In genomic region chr21:24897883-24898282, GRCh38 we compare ENCODE assay signal across 31 cellular contexts.
A peak's percentile ranks its signal among the peaks of the same experiment; 100 is the strongest.
DNase-seq lines count a peak whose midpoint lies in the region; ATAC-seq, FAIRE-seq and TF ChIP-seq lines count a peak whose summit lies in the region.
"Had no signal": no experiment of that assay in that cellular context is flagged by ENCODE, and none has a peak within 500 bp of the region (broad histone marks: within the 10 kb centered on the region; RNA-seq: fewer than 3 reads in every experiment).

No MANE protein-coding gene starts in this region.

- no peak overlapping the region for H3K27ac ChIP-seq in kidney (ENCODE audit: low read depth in 2 of 2, low read length in 2 of 2)
- H3K27ac ChIP-seq: BLaER1 treated with 17β-estradiol and CSF1 and Interleukin-3, amounts not matched to agents 10 nM and 100 nM; colonic mucosa; esophagus muscularis mucosa; pancreas; spleen; upper lobe of right lung had no signal

- DNase-seq in kidney (no peak), H7 (no peak), SIG-M5 treated with dmso at 0.1 percent for 504 hours (lab: John Stamatoyannopoulos, UW; ENCODE audit: unreplicated experiment) (no peak), BE2C (no peak)
- DNase-seq: activated CD4-positive, alpha-beta T cell treated with anti-CD3 and anti-CD28 coated beads, Interleukin-2, amount 50 U/mL, for 1 hour; activated CD8-positive, alpha-beta memory T cell treated with anti-CD3 and anti-CD28 coated beads, Interleukin-2, amount 10 ng/mL, durations not matched to agents 7 days and 5 days; activated naive CD4-positive, alpha-beta T cell treated with anti-CD3 and anti-CD28 coated beads, Interleukin-2, amount 50 U/mL, for 16 hours; amygdala; colonic mucosa; COR-L47; DND-41; hippocampal formation; immature natural killer cell; NCI-H2081 treated with DMSO at 0.1 percent for 48 hours; NCI-H774; pancreas; right cardiac atrium; spleen; stimulated activated CD4-positive, alpha-beta T cell treated with anti-CD3 and anti-CD28 coated beads, Interleukin-2, amount 100 ng/mL, for 48 hours; upper lobe of right lung had no signal

- TF ChIP-seq CTCF in kidney (IDR thresholded peaks at IDR 0.05; ENCODE audit: borderline replicate concordance, extremely low read depth, insufficient read depth) (no peak), BE2C (IDR thresholded peaks at IDR 0.05; ENCODE audit: low read depth, low read length) (no peak)

- FAIRE-seq in kidney (lab: Jason Lieb, UNC): peak; percentile 70
- FAIRE-seq: frontal cortex, GM12891, K562, pancreas had no signal

- no peaks in the 10 kb centered on the region for H3K36me3 ChIP-seq in kidney (ENCODE audit: control insufficient read depth in 1 of 2, insufficient read depth in 2 of 2, low read length in 2 of 2)
- no peaks in the 10 kb centered on the region for H3K36me3 ChIP-seq in H7 (replicated peaks; ENCODE audit: control insufficient read depth, insufficient read depth, low read length)
- H3K36me3 ChIP-seq in BE2C: no peaks in the 10 kb centered on the region
- H3K36me3 ChIP-seq: BLaER1 treated with 17β-estradiol and CSF1 and Interleukin-3, amounts not matched to agents 10 nM and 100 nM; colonic mucosa; esophagus muscularis mucosa; pancreas; spleen; upper lobe of right lung had no signal

- H3K27me3 ChIP-seq in H7 (ENCODE audit: control insufficient read depth, insufficient read depth, low read length): no peaks in the 10 kb centered on the region
- H3K27me3 ChIP-seq in BE2C: no peaks in the 10 kb centered on the region
- H3K27me3 ChIP-seq: BLaER1 treated with 17β-estradiol and CSF1 and Interleukin-3, amounts not matched to agents 10 nM and 100 nM; colonic mucosa; esophagus muscularis mucosa; pancreas; spleen; upper lobe of right lung had no signal

- intact Hi-C loops in kidney (cut with DNase I): no loop called here

- H3K4me1 ChIP-seq in kidney (ENCODE audit: control insufficient read depth in 1 of 2, insufficient read depth in 1 of 2, low read depth in 1 of 2, low read length in 2 of 2) (no peaks in the 10 kb centered on the region), BE2C (peaks cover 19% of the 10 kb centered on the region)
- H3K4me1 ChIP-seq: BLaER1 treated with 17β-estradiol and CSF1 and Interleukin-3, amounts not matched to agents 10 nM and 100 nM; colonic mucosa; esophagus muscularis mucosa; spleen; upper lobe of right lung had no signal

- H3K9me3 ChIP-seq in kidney (ENCODE audit: control insufficient read depth in 1 of 2, low read length in 2 of 2): no peaks in the 10 kb centered on the region
- H3K9me3 ChIP-seq in BE2C: no peaks in the 10 kb centered on the region
- H3K9me3 ChIP-seq: BLaER1 treated with 17β-estradiol and CSF1 and Interleukin-3, amounts not matched to agents 10 nM and 100 nM; colonic mucosa; esophagus muscularis mucosa; pancreas; spleen; upper lobe of right lung had no signal

- no peak overlapping the region for H3K4me3 ChIP-seq in kidney (ENCODE audit: low read length in 2 of 2)
- H3K4me3 ChIP-seq in H7 (ENCODE audit: insufficient read depth, low read depth, low read length): no peak overlapping the region
- H3K4me3 ChIP-seq in BE2C (ENCODE audit: low read depth, low read length): no peak overlapping the region
- H3K4me3 ChIP-seq: BLaER1 treated with 17β-estradiol and CSF1 and Interleukin-3, amounts not matched to agents 10 nM and 100 nM; colonic mucosa; esophagus muscularis mucosa; K562; pancreas; spleen; upper lobe of right lung had no signal

- ATAC-seq in GM18517 (IDR thresholded peaks at IDR 0.05; ENCODE audit: unreplicated experiment) (peak; percentile 44), GM21381 (IDR thresholded peaks at IDR 0.05; ENCODE audit: unreplicated experiment) (peak; percentile 46), HG03175 (IDR thresholded peaks at IDR 0.05; ENCODE audit: unreplicated experiment) (peak; percentile 49), HG02970 (IDR thresholded peaks at IDR 0.05; ENCODE audit: low FRiP score, unreplicated experiment) (no peak)
- ATAC-seq: activated CD8-positive, alpha-beta memory T cell treated with anti-CD3 and anti-CD28 coated beads, Interleukin-2, amount 10 ng/mL, durations not matched to agents 7 days and 5 days; K562; natural killer cell treated with Interleukin-12 subunit alpha and Interleukin-12 subunit beta and Interleukin-15 and Interleukin-18, amount 100 ng/mL, for 72 hours; right cardiac atrium; stimulated activated effector memory CD8-positive, alpha-beta T cell treated with anti-CD3 and anti-CD28 coated beads, Interleukin-12 subunit alpha, Interleukin-12 subunit beta, amount 100 ng/mL, for 72 hours; upper lobe of right lung had no signal

- no peak overlapping the region for H3K9ac ChIP-seq in kidney (ENCODE audit: low read length in 2 of 2)
- H3K9ac ChIP-seq: BLaER1 treated with 17β-estradiol and CSF1 and Interleukin-3, amounts not matched to agents 10 nM and 100 nM had no signal
